8 cellular contexts compared by ENCODE assay signal in the genomic region with DNA sequence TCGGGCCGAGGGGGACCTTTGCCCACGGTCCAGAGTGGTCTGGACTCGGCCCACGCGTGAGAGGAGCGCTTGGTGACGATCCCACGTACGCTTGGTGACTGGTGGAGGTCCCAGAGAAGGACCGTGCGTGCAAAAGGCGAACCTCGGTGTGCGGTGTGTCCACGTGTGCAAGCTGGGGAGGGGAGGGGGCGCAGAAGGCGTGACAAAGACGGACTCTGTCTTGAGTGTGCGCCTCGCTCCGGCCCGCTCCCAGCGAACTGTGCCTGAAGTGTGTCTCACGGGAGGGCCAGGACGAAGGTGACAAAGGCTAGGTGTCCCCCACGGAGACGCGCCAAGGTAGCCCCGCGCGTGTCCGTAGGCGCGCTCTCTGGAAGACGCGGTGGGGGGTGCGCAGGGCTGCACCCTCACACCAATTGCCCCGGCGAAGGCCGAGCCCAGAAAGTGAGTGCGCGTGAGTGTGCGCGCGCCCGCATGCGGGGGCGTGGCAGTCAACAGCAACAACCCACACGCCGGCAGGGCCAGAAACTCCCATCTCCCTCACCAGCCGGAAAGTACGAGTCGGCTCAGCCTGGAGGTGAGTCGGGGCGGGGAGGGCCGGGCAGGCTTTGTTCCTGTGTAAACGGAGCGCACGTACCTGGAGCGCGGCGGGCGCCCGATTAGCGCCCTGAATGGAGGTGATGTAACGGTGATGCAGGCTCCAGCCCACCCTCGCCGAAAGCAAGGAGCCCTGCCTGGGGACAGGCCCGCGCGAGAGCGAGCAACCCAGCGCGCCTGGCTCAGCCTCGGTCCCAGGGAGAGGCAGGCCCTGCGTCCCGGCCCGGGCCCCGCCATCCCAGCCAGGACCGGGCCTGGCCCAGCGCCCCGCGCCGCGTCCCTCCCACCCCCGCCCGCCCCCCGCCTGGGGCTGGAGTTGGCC. TPM values are rescaled to one million over a fixed set of nuclear protein-coding genes. Genes with fewer than 3 reads are reported as not detected.
DNase-seq lines count a peak whose midpoint lies in the region; ATAC-seq, FAIRE-seq and TF ChIP-seq lines count a peak whose summit lies in the region.

A gene with protein sequence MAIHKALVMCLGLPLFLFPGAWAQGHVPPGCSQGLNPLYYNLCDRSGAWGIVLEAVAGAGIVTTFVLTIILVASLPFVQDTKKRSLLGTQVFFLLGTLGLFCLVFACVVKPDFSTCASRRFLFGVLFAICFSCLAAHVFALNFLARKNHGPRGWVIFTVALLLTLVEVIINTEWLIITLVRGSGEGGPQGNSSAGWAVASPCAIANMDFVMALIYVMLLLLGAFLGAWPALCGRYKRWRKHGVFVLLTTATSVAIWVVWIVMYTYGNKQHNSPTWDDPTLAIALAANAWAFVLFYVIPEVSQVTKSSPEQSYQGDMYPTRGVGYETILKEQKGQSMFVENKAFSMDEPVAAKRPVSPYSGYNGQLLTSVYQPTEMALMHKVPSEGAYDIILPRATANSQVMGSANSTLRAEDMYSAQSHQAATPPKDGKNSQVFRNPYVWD (plus strand): TSS at position 521 of the 916 bp plus-strand sequence. CDS start 7,689 bp downstream, outside the sequence.

- no peak for TF ChIP-seq CTCF in CD8-positive, alpha-beta T cell (IDR thresholded peaks at IDR 0.05)
- TF ChIP-seq CTCF in RWPE2 (IDR thresholded peaks at IDR 0.05; ENCODE audit: poor library complexity, severe bottlenecking), result no peak
- TF ChIP-seq CTCF in GM12878 (IDR thresholded peaks at IDR 0.05 in 2 of 3, conservative IDR thresholded peaks at IDR 0.05 in 1 of 3; ENCODE audit: control insufficient read depth in 2 of 3, extremely low read depth in 1 of 3, insufficient read depth in 1 of 3, low read depth in 3 of 3, low read length in 3 of 3), result no peak

- POLR2A ChIA-PET in CD8-positive, alpha-beta T cell (lab: Charles Lee), result no interaction called here
- POLR2A ChIA-PET in GM12878 (lab: Charles Lee), result no interaction called here

- peak within 1 kb of the TSS; percentile 89 for H3K4me2 ChIP-seq in GM12878 (ENCODE audit: control insufficient read depth, insufficient read depth)

- CTCF ChIA-PET in CD8-positive, alpha-beta T cell (lab: Charles Lee), result no interaction called here
- CTCF ChIA-PET in GM12878 (lab: Yijun Ruan, JAX), result interaction anchor here (2.3 kb wide), 1 partner anchor 23 kb away, joined by 9 read pairs; no protein-coding TSS in a partner anchor

- WGBS in GM12878 (ENCODE audit: insufficient coverage, insufficient replicate concordance, low lambda C conversion rate, missing lambda C conversion rate), result 22% methylated on average over 68 of the region's 89 CpGs
- 1% methylated on average over 79 to 89 of the region's 89 CpGs for WGBS in small intestine, 3 donors

- H4K20me1 ChIP-seq in GM12878 (ENCODE audit: control insufficient read depth, insufficient read depth), result no peaks in the 10 kb centered on the region

- intact Hi-C loops in CD8-positive, alpha-beta T cell (cut with DNase I, micrococcal nuclease), result no loop called here
- intact Hi-C loops in GM12878 (cut with micrococcal nuclease; ENCODE audit: unreplicated experiment), result loop anchor here (2.0 kb wide), 1 partner anchor 17 kb away; no protein-coding TSS in a partner anchor

- H3K9ac ChIP-seq in GM12878 (ENCODE audit: control insufficient read depth, insufficient read depth, low read length), result no peak within 1 kb of the TSS; the same call in 1 of the 2 replicates

- H3K4me3 Mint-ChIP-seq in CD8-positive, alpha-beta T cell, result peak within 1 kb of the TSS; percentile 51

- peak; percentile 58 for ATAC-seq in CD8-positive, alpha-beta T cell
- ATAC-seq in RWPE2 (ENCODE audit: low read depth) (peak; percentile 72), GM12878 (peak; percentile 42)

- H3K4me1 Mint-ChIP-seq in CD8-positive, alpha-beta T cell (ENCODE audit: low read depth), result peaks cover 13% of the 10 kb centered on the region

- in situ Hi-C loops in GM12878 (cut with MboI), result no loop called here

- FAIRE-seq in GM12878 (lab: Jason Lieb, UNC) (no peak), small intestine (lab: Jason Lieb, UNC) (no peak)

- H2AFZ ChIP-seq in GM12878 (ENCODE audit: control insufficient read depth, low read depth, low read length), result 0 out of 2 replicates have a peak within 1 kb of the TSS, but pooled peaks have one; percentile 7

- no peaks in the 10 kb centered on the region for H3K79me2 ChIP-seq in GM12878 (ENCODE audit: control insufficient read depth, insufficient read depth, low read length)

- RAD21 ChIA-PET in GM12878 (lab: Charles Lee; ENCODE audit: unreplicated experiment), result no interaction called here

- no peaks in the 10 kb centered on the region for H3K36me3 ChIP-seq in CD8-positive, alpha-beta T cell (ENCODE audit: insufficient read depth, low read length)
- no peaks in the 10 kb centered on the region for H3K36me3 ChIP-seq in RWPE2 (ENCODE audit: low read depth)
- H3K36me3 ChIP-seq in GM12878 (ENCODE audit: control insufficient read depth in 2 of 2, insufficient read depth in 2 of 2, low read length in 1 of 2), result no peaks in the 10 kb centered on the region
- H3K36me3 ChIP-seq in small intestine (ENCODE audit: control insufficient read depth in 2 of 2, insufficient read depth in 2 of 2, low read length in 2 of 2), result no peaks in the 10 kb centered on the region

- no peaks in the 10 kb centered on the region for H3K9me3 Mint-ChIP-seq in CD8-positive, alpha-beta T cell

- no peak for TF ChIP-seq POLR2A in GM12878 (IDR thresholded peaks at IDR 0.05; ENCODE audit: low read depth, low read length)

- no peaks in the 10 kb centered on the region for H3K9me3 ChIP-seq in CD8-positive, alpha-beta T cell (ENCODE audit: low read length)
- H3K9me3 ChIP-seq in RWPE2 (ENCODE audit: severe bottlenecking) (no peaks in the 10 kb centered on the region), GM12878 (replicated peaks; ENCODE audit: control insufficient read depth, insufficient read depth, low read length) (no peaks in the 10 kb centered on the region; the same call in 2 of the 3 replicates), small intestine (ENCODE audit: control insufficient read depth, low read depth) (no peaks in the 10 kb centered on the region)

- peaks cover 48% of the 10 kb centered on the region for H3K27me3 Mint-ChIP-seq in CD8-positive, alpha-beta T cell (ENCODE audit: low read depth)

- SMC1A ChIA-PET in GM12878 (lab: Charles Lee; ENCODE audit: uncharacterized antibody, unreplicated experiment), result no interaction called here

- BruUV-seq in GM12878 (replicated peaks; lab: Mats Ljungman, UMichigan), result no TSS peak

- no peak for TF ChIP-seq EP300 in GM12878 (IDR thresholded peaks at IDR 0.05; ENCODE audit: borderline replicate concordance in 1 of 2, control insufficient read depth in 1 of 2, low read depth in 2 of 2, low read length in 2 of 2)

- no peak for TF ChIP-seq RAD21 in GM12878 (IDR thresholded peaks at IDR 0.05; ENCODE audit: insufficient read depth, low read depth, low read length)

- no peak within 1 kb of the TSS for H3K27ac ChIP-seq in CD8-positive, alpha-beta T cell (ENCODE audit: low read depth, low read length)
- H3K27ac ChIP-seq in RWPE2 (ENCODE audit: poor library complexity, severe bottlenecking), result peak within 1 kb of the TSS; percentile 63
- H3K27ac ChIP-seq in GM12878 (ENCODE audit: control insufficient read depth, insufficient read depth), result no peak within 1 kb of the TSS
- H3K27ac ChIP-seq in small intestine (ENCODE audit: low read depth in 1 of 2, low read length in 1 of 2), result peak within 1 kb of the TSS; percentile 88 to 96

- peaks cover 11% of the 10 kb centered on the region for H3K4me1 ChIP-seq in CD8-positive, alpha-beta T cell (ENCODE audit: insufficient read depth, low read length)
- H3K4me1 ChIP-seq in RWPE2 (ENCODE audit: insufficient read depth, poor library complexity, severe bottlenecking) (peaks cover 14% of the 10 kb centered on the region), GM12878 (ENCODE audit: control insufficient read depth, insufficient read depth, low read length) (peaks cover 17% of the 10 kb centered on the region), small intestine (ENCODE audit: control insufficient read depth in 2 of 2, insufficient read depth in 1 of 2, low read depth in 1 of 2, low read length in 1 of 2) (peaks cover 0 to 3% of the 10 kb centered on the region in 2 donors)

- H3K27me3 ChIP-seq in CD8-positive, alpha-beta T cell (ENCODE audit: insufficient read depth, low read length), result peaks cover 16% of the 10 kb centered on the region
- H3K27me3 ChIP-seq in RWPE2 (ENCODE audit: insufficient read depth, poor library complexity, severe bottlenecking) (no peaks in the 10 kb centered on the region), GM12878 (replicated peaks in 1 of 2; ENCODE audit: control insufficient read depth in 2 of 2, insufficient read depth in 2 of 2, low read length in 1 of 2) (peaks cover 3 to 11% of the 10 kb centered on the region in 2 experiments; a peak in 3 of 4 replicates), small intestine (ENCODE audit: control insufficient read depth in 2 of 2, insufficient read depth in 2 of 2, low read length in 2 of 2) (no peaks in the 10 kb centered on the region)

- H3K36me3 Mint-ChIP-seq in CD8-positive, alpha-beta T cell, result no peaks in the 10 kb centered on the region

- H3K4me3 ChIP-seq in CD8-positive, alpha-beta T cell (ENCODE audit: low read depth, low read length), result peak within 1 kb of the TSS; percentile 30
- peak within 1 kb of the TSS; percentile 52 for H3K4me3 ChIP-seq in RWPE2 (ENCODE audit: severe bottlenecking)
- H3K4me3 ChIP-seq in GM12878, result no peak within 1 kb of the TSS; the same call in 1 of the 2 replicates
- H3K4me3 ChIP-seq in small intestine (ENCODE audit: low read depth in 1 of 2, low read length in 2 of 2), result peak within 1 kb of the TSS; percentile 55 to 82

- no peak within 1 kb of the TSS for H3K27ac Mint-ChIP-seq in CD8-positive, alpha-beta T cell

- DNase-seq in CD8-positive, alpha-beta T cell, result peak in 5 of 7 experiments; percentile 9 to 37 (median 31)
- DNase-seq in HT-29 (ENCODE audit: low spot score), result peak; percentile 91
- DNase-seq in RWPE2 (ENCODE audit: low spot score), result peak; percentile 89
- DNase-seq in GM12878 (ENCODE audit: low read depth, low spot score), result no peak
- peak; percentile 89 for DNase-seq in iPS-NIHi11 (ENCODE audit: low spot score)
- DNase-seq in small intestine, result peak; percentile 93
- DNase-seq in hippocampal formation (lab: John Stamatoyannopoulos, UW), result no peak
- no peak for DNase-seq in activated CD4-positive, CD25-positive, alpha-beta regulatory T cell treated with anti-CD3 and anti-CD28 coated beads, Interleukin-2, amount 50 U/mL, for 72 hours

RNA-seq across cellular contexts. Expression of the gene that starts here (rescaled TPM):
- under 1 TPM in 1 of 2 experiments, not detected in 1; 0.33 TPM for total RNA-seq in CD8-positive, alpha-beta T cell
- 145 and 149 TPM in 2 replicates for total RNA-seq in HT-29 (2014; rRNA removed; shearing (Covaris generic))
- 3.2 and 3.6 TPM in 2 replicates for total RNA-seq in GM12878 (2013; cell fraction: nucleolus; rRNA removed)
- total RNA-seq in GM12878 (2014; rRNA removed) (0.16 and 0.73 TPM in 2 replicates), GM12878 (2014; rRNA removed; fragmentation: Illumina TruSeq; extraction: Trizol) (0.28 and 0.31 TPM in 2 replicates), GM12878 (2021) (0.36 and 0.58 TPM in 2 replicates)
- polyA plus RNA-seq in GM12878 (2011; ENCODE audit: low read depth), result 0.91 TPM
- polyA plus RNA-seq in GM12878 (2011; rRNA removed) (0.26 and 1.3 TPM in 2 replicates), GM12878 (2014; fragmentation: Illumina TruSeq; extraction: Trizol) (0.35 TPM in 1 of 2 replicates, not detected in the other), GM12878 (2014; fragmentation: Nextera tagmentation; extraction: Ambion mirVana) (under 1 TPM in 1 of 2 experiments, not detected in 1; 0.04 TPM), GM12878 (2014; rRNA removed) (0.14 and 0.66 TPM in 2 replicates), GM12878 (2016; fragmentation: Nextera tagmentation; extraction: Ambion mirVana) (under 1 TPM in 1 of 2 experiments, not detected in 1; 0.96 TPM), small intestine (10 to 100 TPM; 41.3 to 72.8 (median 44.7) TPM)
- 1.2 and 1.5 TPM in 2 replicates for polyA plus RNA-seq in GM12878 (2011; cell fraction: cytosol; rRNA removed)
- 1.7 and 2.8 TPM in 2 replicates for polyA plus RNA-seq in GM12878 (2011; cell fraction: nucleus; rRNA removed)
- polyA plus RNA-seq in GM12878 (2012), result 1.9 and 2.1 TPM in 2 replicates
- 0.37 and 1.3 TPM in 2 replicates for polyA minus RNA-seq in GM12878 (2011; rRNA and poly(A)+ RNA removed)
- polyA minus RNA-seq in GM12878 (2011; cell fraction: cytosol; rRNA and poly(A)+ RNA removed), result 0.67 and 1.0 TPM in 2 replicates
- polyA minus RNA-seq in GM12878 (2011; cell fraction: nucleus; rRNA and poly(A)+ RNA removed), result 0.48 and 1.2 TPM in 2 replicates

Comparison
In these comparisons a context has a peak if more than half of its experiments do, and no peak if none do; other contexts are left out.
1. RNA of the gene that starts here (total RNA-seq): 145 to 149 TPM in HT-29; 0.16 to 3.6 TPM in GM12878 and 0.33 TPM in CD8-positive, alpha-beta T cell; every median in the first group is over 10 times any median in the second.
2. RNA of the gene that starts here (polyA plus RNA-seq): 41.3 to 72.8 TPM in small intestine; 0.04 to 2.8 TPM in GM12878; every median in the first group is over 10 times any median in the second.
3. Peak in DNase-seq, ATAC-seq and H3K4me3 ChIP-seq in CD8-positive, alpha-beta T cell; RNA of the gene not detected or under 1 TPM.
4. DNase-seq: peak in HT-29 (single experiment), RWPE2 (single experiment), iPS-NIHi11 (single experiment) and small intestine (single experiment); none in GM12878 (single experiment), hippocampal formation (0 of 2) and activated CD4-positive, CD25-positive, alpha-beta regulatory T cell treated with anti-CD3 and anti-CD28 coated beads, Interleukin-2, amount 50 U/mL, for 72 hours (single experiment).
5. H3K27ac ChIP-seq: peak in RWPE2 (single experiment) and small intestine (2 of 2); none in CD8-positive, alpha-beta T cell (single experiment) and GM12878 (single experiment).
6. Peak in every context shown above with its lines, with median percentiles within 50 percentile points of each other: ATAC-seq.